ENCODE assay signal across 6 cellular contexts in the genomic region with DNA sequence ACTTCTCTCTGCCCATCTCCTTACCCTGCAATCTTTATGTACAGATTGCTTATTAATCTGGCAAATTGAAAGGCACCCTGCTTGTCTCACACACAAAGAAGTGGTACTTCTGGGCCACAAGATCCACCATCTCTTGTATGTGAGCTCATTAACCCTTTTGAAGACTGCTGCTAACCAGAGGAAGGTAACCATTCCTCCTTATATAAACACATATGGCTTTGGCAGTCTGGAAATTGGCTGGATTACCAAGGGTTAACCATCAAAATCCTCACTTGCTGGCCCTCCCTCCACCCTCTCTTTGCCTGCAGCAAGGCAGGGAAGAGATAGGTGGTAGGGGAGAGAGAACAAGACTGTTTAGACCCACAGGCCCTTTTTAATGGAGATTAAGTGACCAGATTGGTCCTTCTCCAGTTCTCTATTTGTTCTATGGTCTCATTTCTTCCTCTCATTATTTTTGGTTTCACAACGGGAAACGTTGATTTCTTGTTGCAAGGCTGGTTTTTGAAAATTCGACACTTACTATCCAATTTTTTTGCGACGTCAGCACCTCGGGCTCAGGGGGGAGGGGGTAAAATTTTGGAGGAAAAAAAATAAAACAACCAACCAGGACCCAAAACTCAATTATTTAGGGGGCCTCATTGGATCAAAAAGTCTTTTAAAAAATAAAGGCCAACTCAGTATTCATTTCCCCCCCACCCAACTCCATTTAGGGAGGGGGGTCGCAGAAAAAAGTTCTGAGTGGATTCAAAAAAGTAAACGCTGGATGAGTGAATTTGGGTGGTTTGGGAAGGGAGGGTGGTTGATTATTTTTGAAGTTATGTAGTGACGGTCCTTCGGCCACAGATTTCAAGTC. TPM values are rescaled to one million over a fixed set of nuclear protein-coding genes. Genes with fewer than 3 reads are reported as not detected.
DNase-seq lines count a peak whose midpoint lies in the region; ATAC-seq and TF ChIP-seq lines count a peak whose summit lies in the region.

No MANE protein-coding gene starts in this region.

- peak overlapping the region; percentile 90 for H3K4me3 Mint-ChIP-seq in activated CD4-positive, alpha-beta T cell treated with anti-CD3 and anti-CD28 coated beads, Interleukin-2, amount 10 ng/mL, durations not matched to agents 24 days and 14 days

- peaks cover 60% of the 10 kb centered on the region for H3K79me2 ChIP-seq in KMS-11 (ENCODE audit: insufficient read depth, low read depth)

- peak overlapping the region; percentile 87 for H3K4me2 ChIP-seq in KMS-11

- no TSS peak for BruUV-seq in A673 (replicated peaks; lab: Mats Ljungman, UMichigan)

- H3K27ac ChIP-seq in A673 (ENCODE audit: low read depth, low read length, poor library complexity, severe bottlenecking) (peak overlapping the region; percentile 99), KMS-11 (peak overlapping the region; percentile 95), temporal lobe (ENCODE audit: low read depth, low read length) (peak overlapping the region; percentile 99)

- CTCF ChIA-PET in A673 (lab: Charles Lee) = no interaction called here

- TF ChIP-seq CTCF in A673 (conservative IDR thresholded peaks at IDR 0.05; ENCODE audit: low read depth, low read length) (no peak), KMS-11 (conservative IDR thresholded peaks at IDR 0.05; ENCODE audit: low read depth, low read length) (no peak)

- peak overlapping the region; percentile 98 for H3K9ac ChIP-seq in KMS-11

- H3K4me1 ChIP-seq in A673 (ENCODE audit: insufficient read depth, low read length, poor library complexity, severe bottlenecking) (peaks cover 32% of the 10 kb centered on the region), KMS-11 (ENCODE audit: low read depth, poor library complexity, severe bottlenecking) (peaks cover 28% of the 10 kb centered on the region)

- POLR2A ChIA-PET in A673 (lab: Charles Lee; ENCODE audit: low non-redundant PET) = interaction anchor here (0.7 to 1.3 kb wide), 2 partner anchors 101 to 269 kb away, joined by 3 to 4 read pairs; partner anchors contain the start of gene MDC1

- H3K27me3 ChIP-seq in A673 (replicated peaks; ENCODE audit: insufficient read depth, low read depth, low read length, poor library complexity) (no peaks in the 10 kb centered on the region), KMS-11 (ENCODE audit: insufficient read depth, low read depth) (no peaks in the 10 kb centered on the region)

- no peaks in the 10 kb centered on the region for H4K20me1 ChIP-seq in KMS-11 (ENCODE audit: insufficient read depth)

- peak overlapping the region; percentile 92 for H3K27ac Mint-ChIP-seq in activated CD4-positive, alpha-beta T cell treated with anti-CD3 and anti-CD28 coated beads, Interleukin-2, amount 10 ng/mL, durations not matched to agents 24 days and 14 days

- intact Hi-C loops in A673 (cut with micrococcal nuclease; ENCODE audit: unreplicated experiment) = no loop called here
- intact Hi-C loops in activated CD4-positive, alpha-beta T cell treated with anti-CD3 and anti-CD28 coated beads, Interleukin-2, amount 10 ng/mL, durations not matched to agents 24 days and 14 days (cut with micrococcal nuclease) = loop anchor here (1.0 to 10.0 kb wide), 6 partner anchors 45 to 551 kb away; partner anchors contain the start of genes ABCF1, CCHCR1, DHX16 and FLOT1

- H3K9me3 ChIP-seq in A673 (ENCODE audit: low read depth, low read length, poor library complexity, severe bottlenecking) = no peaks in the 10 kb centered on the region

- H3K4me3 ChIP-seq in A673 (ENCODE audit: low read depth, low read length, poor library complexity, severe bottlenecking) (peak overlapping the region; percentile 81), KMS-11 (IDR thresholded peaks at IDR 0.05; ENCODE audit: insufficient read depth, low read depth, low read length) (no peak overlapping the region)

- H2AFZ ChIP-seq in KMS-11 (ENCODE audit: low read depth) = no peak overlapping the region

- DNase-seq in A673 (ENCODE audit: low spot score) = peak; percentile 53
- peak; percentile 80 for DNase-seq in activated CD4-positive, alpha-beta T cell treated with anti-CD3 and anti-CD28 coated beads, Interleukin-2, amount 10 ng/mL, durations not matched to agents 24 days and 14 days
- peak; percentile 7 to 24 for DNase-seq in hippocampal formation (lab: John Stamatoyannopoulos, UW)

- H3K9me3 Mint-ChIP-seq in activated CD4-positive, alpha-beta T cell treated with anti-CD3 and anti-CD28 coated beads, Interleukin-2, amount 10 ng/mL, durations not matched to agents 24 days and 14 days = no peaks in the 10 kb centered on the region

- no peak for ATAC-seq in HG03378 (IDR thresholded peaks at IDR 0.05; ENCODE audit: unreplicated experiment)

- H3K36me3 ChIP-seq in A673 (ENCODE audit: insufficient read depth, low read length, poor library complexity, severe bottlenecking) (peaks cover 42% of the 10 kb centered on the region), KMS-11 (ENCODE audit: insufficient read depth) (peaks cover 10% of the 10 kb centered on the region; the same call in 1 of the 2 replicates)

- peaks cover 48% of the 10 kb centered on the region for H3K4me1 Mint-ChIP-seq in activated CD4-positive, alpha-beta T cell treated with anti-CD3 and anti-CD28 coated beads, Interleukin-2, amount 10 ng/mL, durations not matched to agents 24 days and 14 days

- H3K36me3 Mint-ChIP-seq in activated CD4-positive, alpha-beta T cell treated with anti-CD3 and anti-CD28 coated beads, Interleukin-2, amount 10 ng/mL, durations not matched to agents 24 days and 14 days (ENCODE audit: low read depth) = peaks cover 68% of the 10 kb centered on the region

- H3K27me3 Mint-ChIP-seq in activated CD4-positive, alpha-beta T cell treated with anti-CD3 and anti-CD28 coated beads, Interleukin-2, amount 10 ng/mL, durations not matched to agents 24 days and 14 days = peaks cover 6% of the 10 kb centered on the region

RNA-seq across cellular contexts. Expression of gene PPP1R10, which starts 0.9 kb away (rescaled TPM):
- total RNA-seq in A673 (2021) (121 and 129 TPM in 2 replicates), temporal lobe (17.7 TPM)
- total RNA-seq in activated CD4-positive, alpha-beta T cell treated with anti-CD3 and anti-CD28 coated beads, Interleukin-2, amount 10 ng/mL, durations not matched to agents 24 days and 14 days = 106 and 107 TPM in 2 replicates

RNA-seq across cellular contexts. Expression of gene MRPS18B, which starts 1.5 kb away (rescaled TPM):
- total RNA-seq in A673 (2021) = 70.3 and 70.4 TPM in 2 replicates
- total RNA-seq in activated CD4-positive, alpha-beta T cell treated with anti-CD3 and anti-CD28 coated beads, Interleukin-2, amount 10 ng/mL, durations not matched to agents 24 days and 14 days = 79.4 and 83.6 TPM in 2 replicates
- total RNA-seq in temporal lobe = 23.6 TPM

RNA-seq across cellular contexts. Expression of gene ATAT1, which starts 10.5 kb away (rescaled TPM):
- total RNA-seq in A673 (2021) (31.7 and 33.0 TPM in 2 replicates), temporal lobe (60.2 TPM)
- 11.4 and 14.4 TPM in 2 replicates for total RNA-seq in activated CD4-positive, alpha-beta T cell treated with anti-CD3 and anti-CD28 coated beads, Interleukin-2, amount 10 ng/mL, durations not matched to agents 24 days and 14 days

RNA-seq across cellular contexts. Expression of gene C6orf136, which starts 30.7 kb away (rescaled TPM):
- total RNA-seq in A673 (2021) (25.0 and 35.9 TPM in 2 replicates), temporal lobe (11.6 TPM)
- total RNA-seq in activated CD4-positive, alpha-beta T cell treated with anti-CD3 and anti-CD28 coated beads, Interleukin-2, amount 10 ng/mL, durations not matched to agents 24 days and 14 days = 28.9 and 39.4 TPM in 2 replicates

RNA-seq across cellular contexts. Expression of gene ABCF1, which starts 44.9 kb away (rescaled TPM):
- total RNA-seq in A673 (2021) (109 and 119 TPM in 2 replicates), temporal lobe (17.7 TPM)
- 123 and 125 TPM in 2 replicates for total RNA-seq in activated CD4-positive, alpha-beta T cell treated with anti-CD3 and anti-CD28 coated beads, Interleukin-2, amount 10 ng/mL, durations not matched to agents 24 days and 14 days

Comparison
In these comparisons a context has a peak if more than half of its experiments do, and no peak if none do; other contexts are left out.
1. DNase-seq: peak in every context shown above with its lines; median percentile 80 in activated CD4-positive, alpha-beta T cell treated with anti-CD3 and anti-CD28 coated beads, Interleukin-2, amount 10 ng/mL, durations not matched to agents 24 days and 14 days; 53 in A673; 16 in hippocampal formation.